ENCODE assay signal across 1 cellular context in genomic region chr7:138864667-138865066, GRCh38.
TF ChIP-seq lines count a peak whose summit lies in the region.

No MANE protein-coding gene starts in this region.

TF ChIP-seq in A549, 52 proteins besides CTCF, POLR2A, EP300 and RAD21 (continued from another document):
- TF ChIP-seq REST (IDR thresholded peaks at IDR 0.05) (no peak), MYC (IDR thresholded peaks at IDR 0.05; ENCODE audit: borderline replicate concordance, low read length) (no peak), KDM1A (IDR thresholded peaks at IDR 0.05; ENCODE audit: low read depth) (no peak)
